In the genomic region with DNA sequence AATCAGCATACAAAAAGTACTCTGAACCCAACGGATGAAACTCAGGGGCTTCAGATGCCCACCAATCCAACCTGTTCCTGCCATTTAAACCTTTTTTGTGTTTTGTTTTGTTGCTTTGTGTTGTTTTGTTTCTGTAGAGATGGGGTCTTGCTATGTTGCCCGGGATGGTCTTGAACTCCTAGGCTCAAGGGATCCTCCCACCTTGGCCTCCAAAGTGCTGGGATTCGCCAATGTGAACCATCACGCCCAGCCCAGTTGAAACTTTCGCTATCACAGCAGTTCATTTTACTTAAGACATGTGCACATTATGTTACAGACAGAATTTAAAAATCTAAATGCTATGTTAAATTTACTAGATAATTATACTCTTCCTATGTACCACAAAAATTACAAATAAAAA, we compare ENCODE assay signal across 29 cellular contexts.
"Had no signal": no experiment of that assay in that cellular context is flagged by ENCODE, and none has a peak within 500 bp of the region (broad histone marks: within the 10 kb centered on the region; RNA-seq: fewer than 3 reads in every experiment).

No MANE protein-coding gene starts in this region.

- H3K9me3 ChIP-seq: colonic mucosa, esophagus squamous epithelium had no signal

- H3K27ac ChIP-seq: ascending aorta, breast epithelium, cardiac muscle cell, colonic mucosa, epithelial cell of prostate, esophagus squamous epithelium, gastroesophageal sphincter, heart right ventricle had no signal

- DNase-seq: activated CD4-positive, alpha-beta memory T cell treated with anti-CD3 and anti-CD28 coated beads, Interleukin-2, amount 10 ng/mL, durations not matched to agents 7 days and 5 days; activated CD4-positive, alpha-beta T cell treated with anti-CD3 and anti-CD28 coated beads for 1 hour; activated CD4-positive, alpha-beta T cell treated with anti-CD3 and anti-CD28 coated beads for 4 hours; activated CD4-positive, alpha-beta T cell treated with anti-CD3 and anti-CD28 coated beads, Interleukin-2, amount 10 ng/mL, durations not matched to agents 7 days and 5 days; activated CD4-positive, alpha-beta T cell treated with anti-CD3 and anti-CD28 coated beads, Interleukin-2, amount 50 U/mL, for 4 hours; activated CD8-positive, alpha-beta memory T cell treated with anti-CD3 and anti-CD28 coated beads, Interleukin-2, amount 50 U/mL, for 48 hours; activated gamma-delta T cell; activated naive CD4-positive, alpha-beta T cell; activated naive CD4-positive, alpha-beta T cell treated with anti-CD3 and anti-CD28 coated beads, Interleukin-2, amount 10 ng/mL, durations not matched to agents 7 days and 5 days; activated naive CD8-positive, alpha-beta T cell treated with anti-CD3 and anti-CD28 coated beads, Interleukin-2, amount 10 ng/mL, durations not matched to agents 7 days and 5 days; activated T-cell treated with anti-CD3 and anti-CD28 coated beads for 4 hours; activated T-cell treated with anti-CD3 and anti-CD28 coated beads, Interleukin-2, amount 50 U/mL, for 24 hours; activated T-cell treated with anti-CD3 and anti-CD28 coated beads, Interleukin-2, amount 50 U/mL, for 72 hours; central memory CD4-positive, alpha-beta T cell; cerebellar nuclear complex; colonic mucosa; effector CD8-positive, alpha-beta T cell; esophagus squamous epithelium; heart right ventricle; T-helper 17 cell; T1000 had no signal

- H3K4me1 ChIP-seq: ascending aorta, breast epithelium, colonic mucosa, esophagus squamous epithelium, gastroesophageal sphincter, heart right ventricle had no signal

- H3K36me3 Mint-ChIP-seq: activated naive CD8-positive, alpha-beta T cell treated with anti-CD3 and anti-CD28 coated beads, Interleukin-2, amount 10 ng/mL, durations not matched to agents 7 days and 5 days had no signal

- ATAC-seq: activated naive CD4-positive, alpha-beta T cell treated with anti-CD3 and anti-CD28 coated beads, Interleukin-2, amount 50 U/mL, for 72 hours; activated T-cell treated with anti-CD3 and anti-CD28 coated beads, Interleukin-2, amount 50 U/mL, for 72 hours; gastroesophageal sphincter; heart right ventricle; T-helper 17 cell had no signal

- H3K4me1 Mint-ChIP-seq: brain, T-helper 17 cell had no signal

- H3K36me3 ChIP-seq: ascending aorta, breast epithelium, cardiac muscle cell, colonic mucosa, esophagus squamous epithelium, gastroesophageal sphincter, heart right ventricle had no signal

- H3K4me3 ChIP-seq: ascending aorta, breast epithelium, cardiac muscle cell, colonic mucosa, esophagus squamous epithelium, gastroesophageal sphincter, heart right ventricle had no signal

- H3K4me3 Mint-ChIP-seq: activated CD4-positive, alpha-beta memory T cell treated with anti-CD3 and anti-CD28 coated beads, Interleukin-2, amount 10 ng/mL, durations not matched to agents 7 days and 5 days; activated CD4-positive, alpha-beta T cell treated with anti-CD3 and anti-CD28 coated beads, Interleukin-2, amount 10 ng/mL, durations not matched to agents 7 days and 5 days; activated naive CD4-positive, alpha-beta T cell treated with anti-CD3 and anti-CD28 coated beads, Interleukin-2, amount 10 ng/mL, durations not matched to agents 7 days and 5 days; activated naive CD8-positive, alpha-beta T cell treated with anti-CD3 and anti-CD28 coated beads, Interleukin-2, amount 10 ng/mL, durations not matched to agents 7 days and 5 days; activated T-cell treated with anti-CD3 and anti-CD28 coated beads, Interleukin-2, amount 50 U/mL, for 24 hours; activated T-cell treated with anti-CD3 and anti-CD28 coated beads, Interleukin-2, amount 50 U/mL, for 72 hours; brain; T-helper 17 cell; T-helper 2 cell treated with Interferon-gamma antibody and Interleukin-4, amounts not matched to agents 5 μg/mL and 100 μg/mL, for 36 hours had no signal

- H3K27ac Mint-ChIP-seq: activated CD4-positive, alpha-beta memory T cell treated with anti-CD3 and anti-CD28 coated beads, Interleukin-2, amount 10 ng/mL, durations not matched to agents 7 days and 5 days; activated CD4-positive, alpha-beta T cell treated with anti-CD3 and anti-CD28 coated beads, Interleukin-2, amount 10 ng/mL, durations not matched to agents 7 days and 5 days; activated naive CD4-positive, alpha-beta T cell treated with anti-CD3 and anti-CD28 coated beads, Interleukin-2, amount 10 ng/mL, durations not matched to agents 7 days and 5 days; activated naive CD4-positive, alpha-beta T cell treated with anti-CD3 and anti-CD28 coated beads, Interleukin-2, amount 50 U/mL, for 72 hours; activated naive CD8-positive, alpha-beta T cell treated with anti-CD3 and anti-CD28 coated beads, Interleukin-2, amount 10 ng/mL, durations not matched to agents 7 days and 5 days; activated T-cell treated with anti-CD3 and anti-CD28 coated beads, Interleukin-2, amount 50 U/mL, for 24 hours; activated T-cell treated with anti-CD3 and anti-CD28 coated beads, Interleukin-2, amount 50 U/mL, for 72 hours; brain; T-helper 17 cell; T-helper 2 cell treated with Interferon-gamma antibody and Interleukin-4, amounts not matched to agents 5 μg/mL and 100 μg/mL, for 36 hours had no signal

- H3K27me3 Mint-ChIP-seq: activated CD4-positive, alpha-beta memory T cell treated with anti-CD3 and anti-CD28 coated beads, Interleukin-2, amount 10 ng/mL, durations not matched to agents 7 days and 5 days; activated CD4-positive, alpha-beta T cell treated with anti-CD3 and anti-CD28 coated beads, Interleukin-2, amount 10 ng/mL, durations not matched to agents 7 days and 5 days; activated T-cell treated with anti-CD3 and anti-CD28 coated beads, Interleukin-2, amount 50 U/mL, for 24 hours had no signal

- H3K27me3 ChIP-seq: ascending aorta, breast epithelium, cardiac muscle cell, colonic mucosa, esophagus squamous epithelium, gastroesophageal sphincter, heart right ventricle had no signal

- H3K9me3 Mint-ChIP-seq: activated CD4-positive, alpha-beta memory T cell treated with anti-CD3 and anti-CD28 coated beads, Interleukin-2, amount 10 ng/mL, durations not matched to agents 7 days and 5 days; activated T-cell treated with anti-CD3 and anti-CD28 coated beads, Interleukin-2, amount 50 U/mL, for 24 hours had no signal
